In genomic region chr9:135275163-135275925, GRCh38 we compare ENCODE assay signal across 20 cellular contexts.
DNase-seq lines count a peak whose midpoint lies in the region; ATAC-seq, FAIRE-seq and TF ChIP-seq lines count a peak whose summit lies in the region.
"Had no signal": no experiment of that assay in that cellular context is flagged by ENCODE, and none has a peak within 500 bp of the region (broad histone marks: within the 10 kb centered on the region; RNA-seq: fewer than 3 reads in every experiment).

No MANE protein-coding gene starts in this region.

- no peak overlapping the region for H3K4me3 ChIP-seq in stomach
- H3K4me3 ChIP-seq: sigmoid colon, testis had no signal

- H3K27ac ChIP-seq in VCaP (peak overlapping the region; percentile 86), stomach (peak overlapping the region in 3 of 5 donors; percentile 28 to 69 (median 66))
- H3K27ac ChIP-seq: sigmoid colon, testis had no signal

- peaks cover 0 to 9% (median 5%) of the 10 kb centered on the region in 4 donors for H3K4me1 ChIP-seq in stomach
- H3K4me1 ChIP-seq: sigmoid colon, testis had no signal

- DNase-seq in NCI-H1092 treated with DMSO at 0.1 percent for 48 hours (lab: John Stamatoyannopoulos, UW) (peak; percentile 17), NCI-H1092 (lab: John Stamatoyannopoulos, UW) (no peak), left ventricle myocardium superior (peak; percentile 63), stomach (peak; percentile 88), RCC 7860 (ENCODE audit: low spot score) (no peak), SK-N-DZ (ENCODE audit: low spot score) (no peak)
- DNase-seq in NK-92 treated with Interleukin-12 subunit alpha and Interleukin-12 subunit beta, amount 100 ng/mL, for 24 hours (lab: John Stamatoyannopoulos, UW), result no peak
- DNase-seq: 8988T; activated CD4-positive, alpha-beta T cell treated with anti-CD3 and anti-CD28 coated beads for 1 hour; activated CD8-positive, alpha-beta memory T cell treated with anti-CD3 and anti-CD28 coated beads, Interleukin-2, amount 50 U/mL, for 4 hours; activated naive CD4-positive, alpha-beta T cell treated with anti-CD3 and anti-CD28 coated beads, Interleukin-2, amount 10 ng/mL, durations not matched to agents 7 days and 5 days; CD4-positive, CD25-positive, alpha-beta regulatory T cell; EL; SHP77 treated with DMSO at 0.1 percent for 48 hours; sigmoid colon; T-helper 2 cell; testis had no signal

- no peak for TF ChIP-seq EP300 in stomach (IDR thresholded peaks at IDR 0.05)

- WGBS in stomach, 5 donors, result 52 to 66% (median 62%) methylated on average over 16 to 18 of the region's 18 CpGs

- ATAC-seq in left ventricle myocardium superior, result peak; percentile 87

- no peak for FAIRE-seq in RCC 7860 (lab: Jason Lieb, UNC)
- FAIRE-seq: H54, HTR-8/SVneo had no signal

- intact Hi-C loops in left ventricle myocardium superior (cut with micrococcal nuclease) (no loop called here), stomach (cut with DNase I; ENCODE audit: low total_unique reads) (no loop called here)

- TF ChIP-seq CTCF in VCaP (conservative IDR thresholded peaks at IDR 0.05), result no peak; the same call in 1 of the 2 replicates
- TF ChIP-seq CTCF in stomach (IDR thresholded peaks at IDR 0.05), result peak in 1 of 7 experiments; percentile 16

- TF ChIP-seq POLR2A in stomach (IDR thresholded peaks at IDR 0.05), result no peak

- H3K9me3 ChIP-seq in stomach, result no peaks in the 10 kb centered on the region
- H3K9me3 ChIP-seq: sigmoid colon, testis had no signal

- H3K27me3 ChIP-seq in stomach, result peaks cover 0 to 86% (median 0%) of the 10 kb centered on the region in 3 donors
- H3K27me3 ChIP-seq: testis had no signal

- H3K36me3 ChIP-seq in stomach, result no peaks in the 10 kb centered on the region
- H3K36me3 ChIP-seq: sigmoid colon had no signal

Comparison
In these comparisons a context has a peak if more than half of its experiments do, and no peak if none do; other contexts are left out.
1. DNase-seq: peak in NCI-H1092 treated with DMSO at 0.1 percent for 48 hours (single experiment), left ventricle myocardium superior (single experiment) and stomach (single experiment); none in NCI-H1092 (single experiment), NK-92 treated with Interleukin-12 subunit alpha and Interleukin-12 subunit beta, amount 100 ng/mL, for 24 hours (single experiment), RCC 7860 (single experiment) and SK-N-DZ (single experiment).